ENCODE assay signal across 1 cellular context in genomic region chr6:78867370-78868040, GRCh38.
TF ChIP-seq lines count a peak whose summit lies in the region.

Gene IRAK1BP1, plus strand, starts transcription at chr6:78867551. Its CDS starts 26 bp downstream, at chr6:78867577.

TF ChIP-seq in HepG2, 621 proteins besides CTCF, POLR2A, EP300 and RAD21 (continued from another document and continues in another):
- TF ChIP-seq, protein P1, sequence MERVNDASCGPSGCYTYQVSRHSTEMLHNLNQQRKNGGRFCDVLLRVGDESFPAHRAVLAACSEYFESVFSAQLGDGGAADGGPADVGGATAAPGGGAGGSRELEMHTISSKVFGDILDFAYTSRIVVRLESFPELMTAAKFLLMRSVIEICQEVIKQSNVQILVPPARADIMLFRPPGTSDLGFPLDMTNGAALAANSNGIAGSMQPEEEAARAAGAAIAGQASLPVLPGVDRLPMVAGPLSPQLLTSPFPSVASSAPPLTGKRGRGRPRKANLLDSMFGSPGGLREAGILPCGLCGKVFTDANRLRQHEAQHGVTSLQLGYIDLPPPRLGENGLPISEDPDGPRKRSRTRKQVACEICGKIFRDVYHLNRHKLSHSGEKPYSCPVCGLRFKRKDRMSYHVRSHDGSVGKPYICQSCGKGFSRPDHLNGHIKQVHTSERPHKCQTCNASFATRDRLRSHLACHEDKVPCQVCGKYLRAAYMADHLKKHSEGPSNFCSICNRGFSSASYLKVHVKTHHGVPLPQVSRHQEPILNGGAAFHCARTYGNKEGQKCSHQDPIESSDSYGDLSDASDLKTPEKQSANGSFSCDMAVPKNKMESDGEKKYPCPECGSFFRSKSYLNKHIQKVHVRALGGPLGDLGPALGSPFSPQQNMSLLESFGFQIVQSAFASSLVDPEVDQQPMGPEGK (CRISPR knock-in tag; IDR thresholded peaks at IDR 0.05) = peak; percentile 54
- TF ChIP-seq POGK (CRISPR knock-in tag; conservative IDR thresholded peaks at IDR 0.05) = peak; percentile 67
- TF ChIP-seq RXRA (CRISPR knock-in tag; IDR thresholded peaks at IDR 0.05) = peak; percentile 26; the same call in 1 of the 2 replicates
- peak; percentile 49; the same call in 1 of the 2 replicates for TF ChIP-seq ZNF772 (CRISPR knock-in tag; IDR thresholded peaks at IDR 0.05)
- TF ChIP-seq ZNF782 (CRISPR knock-in tag; IDR thresholded peaks at IDR 0.05; ENCODE audit: borderline replicate concordance) = 0 out of 2 replicates have a peak, but pooled peaks have one; percentile 53
- TF ChIP-seq PITX1 (CRISPR knock-in tag; IDR thresholded peaks at IDR 0.05) = peak; percentile 29; the same call in 1 of the 2 replicates
- TF ChIP-seq ZNF564 (CRISPR knock-in tag; IDR thresholded peaks at IDR 0.05) = 0 out of 2 replicates have a peak, but pooled peaks have one; percentile 36
- TF ChIP-seq, protein P2, sequence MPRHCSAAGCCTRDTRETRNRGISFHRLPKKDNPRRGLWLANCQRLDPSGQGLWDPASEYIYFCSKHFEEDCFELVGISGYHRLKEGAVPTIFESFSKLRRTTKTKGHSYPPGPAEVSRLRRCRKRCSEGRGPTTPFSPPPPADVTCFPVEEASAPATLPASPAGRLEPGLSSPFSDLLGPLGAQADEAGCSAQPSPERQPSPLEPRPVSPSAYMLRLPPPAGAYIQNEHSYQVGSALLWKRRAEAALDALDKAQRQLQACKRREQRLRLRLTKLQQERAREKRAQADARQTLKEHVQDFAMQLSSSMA (CRISPR knock-in tag; IDR thresholded peaks at IDR 0.05) = peak; percentile 72
- TF ChIP-seq TEAD3 (CRISPR knock-in tag; optimal IDR thresholded peaks at IDR 0.05; ENCODE audit: borderline replicate concordance) = peak; percentile 63
- TF ChIP-seq KAT8 (CRISPR knock-in tag; IDR thresholded peaks at IDR 0.05) = peak; percentile 87
- TF ChIP-seq NR0B2 (CRISPR knock-in tag; IDR thresholded peaks at IDR 0.05) = 0 out of 2 replicates have a peak, but pooled peaks have one; percentile 17
- peak; percentile 75 for TF ChIP-seq THAP11 (CRISPR knock-in tag; IDR thresholded peaks at IDR 0.05)
- no peak for TF ChIP-seq RELA (CRISPR knock-in tag; IDR thresholded peaks at IDR 0.05)
- TF ChIP-seq KMT2A (CRISPR knock-in tag; IDR thresholded peaks at IDR 0.05) = peak; percentile 84; the same call in 1 of the 2 replicates
- TF ChIP-seq SSRP1 (CRISPR knock-in tag; IDR thresholded peaks at IDR 0.05) = no peak
- 0 out of 2 replicates have a peak, but pooled peaks have one; percentile 22 for TF ChIP-seq ZBTB42 (CRISPR knock-in tag; IDR thresholded peaks at IDR 0.05)
- TF ChIP-seq SATB2 (CRISPR knock-in tag; IDR thresholded peaks at IDR 0.05) = 0 out of 2 replicates have a peak, but pooled peaks have one; percentile 26
- TF ChIP-seq, protein P3, sequence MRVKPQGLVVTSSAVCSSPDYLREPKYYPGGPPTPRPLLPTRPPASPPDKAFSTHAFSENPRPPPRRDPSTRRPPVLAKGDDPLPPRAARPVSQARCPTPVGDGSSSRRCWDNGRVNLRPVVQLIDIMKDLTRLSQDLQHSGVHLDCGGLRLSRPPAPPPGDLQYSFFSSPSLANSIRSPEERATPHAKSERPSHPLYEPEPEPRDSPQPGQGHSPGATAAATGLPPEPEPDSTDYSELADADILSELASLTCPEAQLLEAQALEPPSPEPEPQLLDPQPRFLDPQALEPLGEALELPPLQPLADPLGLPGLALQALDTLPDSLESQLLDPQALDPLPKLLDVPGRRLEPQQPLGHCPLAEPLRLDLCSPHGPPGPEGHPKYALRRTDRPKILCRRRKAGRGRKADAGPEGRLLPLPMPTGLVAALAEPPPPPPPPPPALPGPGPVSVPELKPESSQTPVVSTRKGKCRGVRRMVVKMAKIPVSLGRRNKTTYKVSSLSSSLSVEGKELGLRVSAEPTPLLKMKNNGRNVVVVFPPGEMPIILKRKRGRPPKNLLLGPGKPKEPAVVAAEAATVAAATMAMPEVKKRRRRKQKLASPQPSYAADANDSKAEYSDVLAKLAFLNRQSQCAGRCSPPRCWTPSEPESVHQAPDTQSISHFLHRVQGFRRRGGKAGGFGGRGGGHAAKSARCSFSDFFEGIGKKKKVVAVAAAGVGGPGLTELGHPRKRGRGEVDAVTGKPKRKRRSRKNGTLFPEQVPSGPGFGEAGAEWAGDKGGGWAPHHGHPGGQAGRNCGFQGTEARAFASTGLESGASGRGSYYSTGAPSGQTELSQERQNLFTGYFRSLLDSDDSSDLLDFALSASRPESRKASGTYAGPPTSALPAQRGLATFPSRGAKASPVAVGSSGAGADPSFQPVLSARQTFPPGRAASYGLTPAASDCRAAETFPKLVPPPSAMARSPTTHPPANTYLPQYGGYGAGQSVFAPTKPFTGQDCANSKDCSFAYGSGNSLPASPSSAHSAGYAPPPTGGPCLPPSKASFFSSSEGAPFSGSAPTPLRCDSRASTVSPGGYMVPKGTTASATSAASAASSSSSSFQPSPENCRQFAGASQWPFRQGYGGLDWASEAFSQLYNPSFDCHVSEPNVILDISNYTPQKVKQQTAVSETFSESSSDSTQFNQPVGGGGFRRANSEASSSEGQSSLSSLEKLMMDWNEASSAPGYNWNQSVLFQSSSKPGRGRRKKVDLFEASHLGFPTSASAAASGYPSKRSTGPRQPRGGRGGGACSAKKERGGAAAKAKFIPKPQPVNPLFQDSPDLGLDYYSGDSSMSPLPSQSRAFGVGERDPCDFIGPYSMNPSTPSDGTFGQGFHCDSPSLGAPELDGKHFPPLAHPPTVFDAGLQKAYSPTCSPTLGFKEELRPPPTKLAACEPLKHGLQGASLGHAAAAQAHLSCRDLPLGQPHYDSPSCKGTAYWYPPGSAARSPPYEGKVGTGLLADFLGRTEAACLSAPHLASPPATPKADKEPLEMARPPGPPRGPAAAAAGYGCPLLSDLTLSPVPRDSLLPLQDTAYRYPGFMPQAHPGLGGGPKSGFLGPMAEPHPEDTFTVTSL (CRISPR knock-in tag; IDR thresholded peaks at IDR 0.05; ENCODE audit: borderline replicate concordance) = peak; percentile 55; the same call in 1 of the 2 replicates
- 0 out of 2 replicates have a peak, but pooled peaks have one; percentile 37 for TF ChIP-seq MEIS2 (CRISPR knock-in tag; IDR thresholded peaks at IDR 0.05)
- peak; percentile 34; the same call in 1 of the 2 replicates for TF ChIP-seq MEF2D (CRISPR knock-in tag; IDR thresholded peaks at IDR 0.05)
- 0 out of 2 replicates have a peak, but pooled peaks have one; percentile 33 for TF ChIP-seq TMF1 (CRISPR knock-in tag; IDR thresholded peaks at IDR 0.05; ENCODE audit: low read depth)
- TF ChIP-seq, protein P4, sequence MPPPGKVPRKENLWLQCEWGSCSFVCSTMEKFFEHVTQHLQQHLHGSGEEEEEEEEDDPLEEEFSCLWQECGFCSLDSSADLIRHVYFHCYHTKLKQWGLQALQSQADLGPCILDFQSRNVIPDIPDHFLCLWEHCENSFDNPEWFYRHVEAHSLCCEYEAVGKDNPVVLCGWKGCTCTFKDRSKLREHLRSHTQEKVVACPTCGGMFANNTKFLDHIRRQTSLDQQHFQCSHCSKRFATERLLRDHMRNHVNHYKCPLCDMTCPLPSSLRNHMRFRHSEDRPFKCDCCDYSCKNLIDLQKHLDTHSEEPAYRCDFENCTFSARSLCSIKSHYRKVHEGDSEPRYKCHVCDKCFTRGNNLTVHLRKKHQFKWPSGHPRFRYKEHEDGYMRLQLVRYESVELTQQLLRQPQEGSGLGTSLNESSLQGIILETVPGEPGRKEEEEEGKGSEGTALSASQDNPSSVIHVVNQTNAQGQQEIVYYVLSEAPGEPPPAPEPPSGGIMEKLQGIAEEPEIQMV (CRISPR knock-in tag; IDR thresholded peaks at IDR 0.05; ENCODE audit: low read depth) = no peak
- TF ChIP-seq ZNF142 (CRISPR knock-in tag; IDR thresholded peaks at IDR 0.05) = peak; percentile 79
- TF ChIP-seq RFX3 (CRISPR knock-in tag; IDR thresholded peaks at IDR 0.05) = peak; percentile 86
- peak; percentile 54; the same call in 1 of the 2 replicates for TF ChIP-seq ZNF605 (CRISPR knock-in tag; IDR thresholded peaks at IDR 0.05)
- 0 out of 2 replicates have a peak, but pooled peaks have one; percentile 41 for TF ChIP-seq ZNF441 (CRISPR knock-in tag; IDR thresholded peaks at IDR 0.05; ENCODE audit: borderline replicate concordance)
- TF ChIP-seq ZNF143 (CRISPR knock-in tag; IDR thresholded peaks at IDR 0.05) = peak; percentile 90
- no peak for TF ChIP-seq IRF1 (CRISPR knock-in tag; IDR thresholded peaks at IDR 0.05; ENCODE audit: low read depth)
- peak; percentile 54; the same call in 1 of the 3 replicates for TF ChIP-seq MXI1 (IDR thresholded peaks at IDR 0.05; ENCODE audit: borderline replicate concordance, low read depth, low read length)
- TF ChIP-seq ZNF644 (CRISPR knock-in tag; IDR thresholded peaks at IDR 0.05; ENCODE audit: low read depth) = peak; percentile 63; the same call in 1 of the 2 replicates
- peak; percentile 58; the same call in 1 of the 2 replicates for TF ChIP-seq ZNF788 (CRISPR knock-in tag; IDR thresholded peaks at IDR 0.05; ENCODE audit: borderline replicate concordance)
- TF ChIP-seq ARID2 (CRISPR knock-in tag; IDR thresholded peaks at IDR 0.05; ENCODE audit: borderline replicate concordance) = peak; percentile 61; the same call in 1 of the 2 replicates
- TF ChIP-seq ZFY (CRISPR knock-in tag; IDR thresholded peaks at IDR 0.05) = peak; percentile 92
- TF ChIP-seq ZSCAN12 (CRISPR knock-in tag; IDR thresholded peaks at IDR 0.05) = no peak
